In the genomic region with DNA sequence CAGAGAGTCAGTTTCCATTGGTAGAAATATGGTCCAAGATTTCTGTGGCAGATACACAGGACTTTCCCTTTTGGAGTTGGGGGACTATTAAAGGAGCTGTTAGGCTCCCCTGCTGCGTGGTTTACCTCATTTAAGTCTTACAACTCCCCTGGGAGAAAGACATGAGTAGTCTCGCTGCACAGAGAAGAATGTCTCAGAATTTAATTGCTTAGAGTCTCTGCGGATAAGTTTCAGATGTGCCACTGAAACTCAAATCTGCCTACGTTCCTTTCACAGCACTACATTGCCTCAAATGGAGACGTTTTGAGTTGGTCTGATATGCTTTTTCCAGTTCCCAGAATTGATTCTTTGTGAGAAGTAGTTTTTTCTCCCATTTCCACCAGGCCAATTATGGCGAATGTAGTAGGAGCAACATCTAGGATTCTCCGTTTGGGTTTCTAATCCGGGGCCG, we compare ENCODE assay signal across 8 cellular contexts. TPM values are rescaled to one million over a fixed set of nuclear protein-coding genes. Genes with fewer than 3 reads are reported as not detected.
DNase-seq lines count a peak whose midpoint lies in the region; ATAC-seq, FAIRE-seq and TF ChIP-seq lines count a peak whose summit lies in the region.

No MANE protein-coding gene starts in this region.

- H3K27ac ChIP-seq in dorsolateral prefrontal cortex (peak overlapping the region in 46 of 59 donors; percentile 3 to 89 (median 67)), rectal smooth muscle tissue (ENCODE audit: low read depth, low read length) (no peak overlapping the region)

- H3K9ac ChIP-seq in rectal smooth muscle tissue (ENCODE audit: low read length): no peak overlapping the region

- H3K4me1 ChIP-seq in BE2C: no peaks in the 10 kb centered on the region; the same call in 1 of the 2 replicates
- no peaks in the 10 kb centered on the region for H3K4me1 ChIP-seq in rectal smooth muscle tissue (ENCODE audit: control insufficient read depth, insufficient read depth, low read length)

- TF ChIP-seq CTCF in BE2C (IDR thresholded peaks at IDR 0.05; ENCODE audit: low read depth, low read length) (no peak), dorsolateral prefrontal cortex (IDR thresholded peaks at IDR 0.05 in 54 of 56, conservative IDR thresholded peaks at IDR 0.05 in 2 of 56; ENCODE audit: low read depth in 1 of 56, partially characterized antibody in 56 of 56) (no peak)

- H3K27me3 ChIP-seq in BE2C (peaks cover 51% of the 10 kb centered on the region), dorsolateral prefrontal cortex (peaks cover 0 to 34% (median 0%) of the 10 kb centered on the region in 45 donors), rectal smooth muscle tissue (ENCODE audit: control insufficient read depth, insufficient read depth, low read length) (peaks cover 3% of the 10 kb centered on the region)

- H3K4me3 ChIP-seq in BE2C (ENCODE audit: low read depth, low read length) (peak overlapping the region; percentile 64), dorsolateral prefrontal cortex (peak overlapping the region; percentile 48 to 85 (median 73)), rectal smooth muscle tissue (ENCODE audit: low read length) (peak overlapping the region; percentile 60)

- DNase-seq in BE2C (no peak), dorsolateral prefrontal cortex (no peak), frontal cortex (ENCODE audit: low spot score in 2 of 2) (no peak), NCI-H1417 treated with DMSO at 0.1 percent for 48 hours (lab: John Stamatoyannopoulos, UW) (no peak), DMS153 treated with DMSO at 0.1 percent for 48 hours (lab: John Stamatoyannopoulos, UW; ENCODE audit: unreplicated experiment) (no peak)

- H3K9me3 ChIP-seq in BE2C: no peaks in the 10 kb centered on the region; the same call in 1 of the 2 replicates

- intact Hi-C loops in dorsolateral prefrontal cortex (cut with DNase I): loop anchor here (10.0 kb wide), 2 partner anchors 232 to 358 kb away; partner anchors contain the start of gene NUS1 (in 1 of the 2)

- no peaks in the 10 kb centered on the region for H3K36me3 ChIP-seq in BE2C
- H3K36me3 ChIP-seq in rectal smooth muscle tissue (ENCODE audit: control insufficient read depth, insufficient read depth, low read length): no peaks in the 10 kb centered on the region

- peak; percentile 62 for ATAC-seq in GM19351 (IDR thresholded peaks at IDR 0.05; ENCODE audit: unreplicated experiment)
- ATAC-seq in HG03354 (IDR thresholded peaks at IDR 0.05; ENCODE audit: poor library complexity, severe bottlenecking, unreplicated experiment): peak; percentile 17

- no peak for FAIRE-seq in frontal cortex (lab: Jason Lieb, UNC)

RNA-seq across cellular contexts. Expression of gene SLC35F1, which starts 0.6 kb away (rescaled TPM):
- polyA plus RNA-seq in BE2C (2012; ENCODE audit: insufficient read depth, insufficient read length, low read depth): 0.09 TPM
- total RNA-seq in dorsolateral prefrontal cortex (10 to 100 TPM; 28.7 to 78.7 (median 53.0) TPM), frontal cortex (97.0 TPM)
